ENCODE assay signal across 23 cellular contexts in the genomic region with DNA sequence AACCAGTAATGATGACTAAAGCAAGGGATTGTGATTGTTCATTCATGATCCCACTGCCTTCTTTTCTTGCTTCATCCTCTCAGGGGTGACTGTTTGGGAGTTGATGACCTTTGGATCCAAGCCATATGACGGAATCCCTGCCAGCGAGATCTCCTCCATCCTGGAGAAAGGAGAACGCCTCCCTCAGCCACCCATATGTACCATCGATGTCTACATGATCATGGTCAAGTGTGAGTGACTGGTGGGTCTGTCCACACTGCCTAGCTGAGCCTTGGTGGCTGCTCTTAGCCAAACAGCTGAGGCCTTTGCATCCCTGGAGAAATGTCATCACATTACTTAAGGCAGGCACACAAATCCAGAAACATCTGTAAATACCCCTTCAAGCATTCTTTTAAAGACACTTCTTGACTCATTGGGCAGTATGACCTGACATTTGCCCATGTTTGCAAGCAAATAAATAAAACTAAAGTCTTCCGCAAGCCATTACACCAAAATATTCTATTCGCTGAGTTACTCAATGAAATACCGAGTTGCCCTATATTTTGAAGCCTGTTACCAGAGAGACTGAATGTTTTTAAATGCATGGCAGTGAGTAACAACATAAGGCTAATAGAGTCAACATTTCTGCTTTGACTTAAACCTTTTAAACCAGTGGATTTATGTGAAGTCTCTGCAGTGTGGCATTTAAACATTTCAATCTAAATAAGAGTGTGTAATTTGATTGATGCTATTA.
"Had no signal": no experiment of that assay in that cellular context is flagged by ENCODE, and none has a peak within 500 bp of the region (broad histone marks: within the 10 kb centered on the region; RNA-seq: fewer than 3 reads in every experiment).

No MANE protein-coding gene starts in this region.

- H3K27me3 ChIP-seq: foreskin keratinocyte, neutrophil, right atrium auricular region, sigmoid colon, stomach had no signal

- H3K4me3 ChIP-seq: mucosa of descending colon, right atrium auricular region, sigmoid colon, skin epidermis, stomach had no signal

- H3K36me3 ChIP-seq: neutrophil had no signal

- H3K9me3 ChIP-seq: mucosa of descending colon, neutrophil, right atrium auricular region, sigmoid colon, stomach had no signal

- H3K27ac Mint-ChIP-seq: dendritic cell treated with granulocyte-macrophage colony-stimulating factor and Interleukin-4, amounts not matched to agents 40 ng/mL and 50 ng/mL, for 4 days; endodermal cell; immature natural killer cell; naive thymus-derived CD8-positive, alpha-beta T cell had no signal

- ATAC-seq: foreskin keratinocyte; mucosa of descending colon; naive thymus-derived CD8-positive, alpha-beta T cell had no signal

- H3K4me1 ChIP-seq: foreskin keratinocyte, right atrium auricular region had no signal

- H3K27ac ChIP-seq: foreskin keratinocyte, neutrophil, right atrium auricular region had no signal

- H3K36me3 Mint-ChIP-seq: immature natural killer cell; naive thymus-derived CD8-positive, alpha-beta T cell had no signal

- H3K4me3 Mint-ChIP-seq: dendritic cell treated with granulocyte-macrophage colony-stimulating factor and Interleukin-4, amounts not matched to agents 40 ng/mL and 50 ng/mL, for 4 days; endodermal cell; immature natural killer cell; naive thymus-derived CD8-positive, alpha-beta T cell had no signal

- H3K9me3 Mint-ChIP-seq: dendritic cell treated with granulocyte-macrophage colony-stimulating factor and Interleukin-4, amounts not matched to agents 40 ng/mL and 50 ng/mL, for 4 days; endodermal cell; naive thymus-derived CD8-positive, alpha-beta T cell had no signal

- FAIRE-seq: colon, endothelial cell of umbilical vein, kidney had no signal

- H3K4me1 Mint-ChIP-seq: endodermal cell; immature natural killer cell; naive thymus-derived CD8-positive, alpha-beta T cell had no signal

- H3K27me3 Mint-ChIP-seq: dendritic cell treated with granulocyte-macrophage colony-stimulating factor and Interleukin-4, amounts not matched to agents 40 ng/mL and 50 ng/mL, for 4 days had no signal

- DNase-seq: cerebellar nuclear complex; endodermal cell; erythroblast; foreskin keratinocyte; immature natural killer cell; kidney; left cardiac atrium; left ventricle myocardium superior; mammary epithelial cell; mucosa of descending colon; naive thymus-derived CD8-positive, alpha-beta T cell; posterior cingulate gyrus; sigmoid colon; stimulated activated CD4-positive, alpha-beta T cell treated with anti-CD3 and anti-CD28 coated beads, Interleukin-12 subunit alpha, Interleukin-12 subunit beta, amount 100 ng/mL, for 4 hours; stimulated activated naive CD4-positive, alpha-beta T cell; stomach; trophoblast cell had no signal
